ENCODE assay signal across 7 cellular contexts in genomic region chr11:18383388-18384156, GRCh38. TPM values are rescaled to one million over a fixed set of nuclear protein-coding genes. Genes with fewer than 3 reads are reported as not detected.
DNase-seq lines count a peak whose midpoint lies in the region; FAIRE-seq and TF ChIP-seq lines count a peak whose summit lies in the region.

No MANE protein-coding gene starts in this region.

- peak; percentile 78 for FAIRE-seq in H54 (lab: Jason Lieb, UNC)

- no peak for TF ChIP-seq CTCF in lower leg skin (IDR thresholded peaks at IDR 0.05)

- peak; percentile 76 for DNase-seq in H54 (ENCODE audit: insufficient read length, low spot score)
- peak; percentile 94 for DNase-seq in LoVo (ENCODE audit: low spot score)
- peak; percentile 64 for DNase-seq in activated CD4-positive, CD25-positive, alpha-beta regulatory T cell treated with anti-CD3 and anti-CD28 coated beads, Interleukin-2, amount 50 U/mL, for 72 hours
- peak; percentile 52 to 84 for DNase-seq in cerebellar nuclear complex (lab: John Stamatoyannopoulos, UW)
- DNase-seq in lower leg skin (ENCODE audit: low spot score in 2 of 2): peak; percentile 93 to 94
- peak; percentile 60 to 80 for DNase-seq in stimulated activated CD4-positive, alpha-beta T cell treated with anti-CD3 and anti-CD28 coated beads, Interleukin-4, amount 100 ng/mL, for 4 hours

- intact Hi-C loops in lower leg skin (cut with DNase I; ENCODE audit: low total_unique reads): no loop called here

- WGBS in lower leg skin, 2 donors: 2 to 3% methylated on average over 9 of the region's 9 CpGs

- TF ChIP-seq POLR2A in GM15510 (IDR thresholded peaks at IDR 0.05; ENCODE audit: borderline replicate concordance, extremely low read depth, insufficient read length) (peak; percentile 48), H54 (IDR thresholded peaks at IDR 0.05; ENCODE audit: low read depth, low read length) (0 out of 2 replicates have a peak, but pooled peaks have one; percentile 38), lower leg skin (IDR thresholded peaks at IDR 0.05) (no peak)

- no peak overlapping the region for H3K4me3 ChIP-seq in lower leg skin (ENCODE audit: low read depth, poor library complexity, severe bottlenecking)

RNA-seq across cellular contexts. Expression of gene LDHA, which starts 10.8 kb away (rescaled TPM):
- total RNA-seq in lower leg skin: 100 to 1,000 TPM; 488 to 761 (median 562) TPM

RNA-seq across cellular contexts. Expression of gene LDHC, which starts 28.5 kb away (rescaled TPM):
- not detected for total RNA-seq in lower leg skin

Comparison
In these comparisons a context has a peak if more than half of its experiments do, and no peak if none do; other contexts are left out.
1. POLR2A ChIP-seq: peak in GM15510 (single experiment) and H54 (single experiment); none in lower leg skin (0 of 2).
2. Peak in every context shown above with its lines, with median percentiles within 50 percentile points of each other: DNase-seq.